In the genomic region with DNA sequence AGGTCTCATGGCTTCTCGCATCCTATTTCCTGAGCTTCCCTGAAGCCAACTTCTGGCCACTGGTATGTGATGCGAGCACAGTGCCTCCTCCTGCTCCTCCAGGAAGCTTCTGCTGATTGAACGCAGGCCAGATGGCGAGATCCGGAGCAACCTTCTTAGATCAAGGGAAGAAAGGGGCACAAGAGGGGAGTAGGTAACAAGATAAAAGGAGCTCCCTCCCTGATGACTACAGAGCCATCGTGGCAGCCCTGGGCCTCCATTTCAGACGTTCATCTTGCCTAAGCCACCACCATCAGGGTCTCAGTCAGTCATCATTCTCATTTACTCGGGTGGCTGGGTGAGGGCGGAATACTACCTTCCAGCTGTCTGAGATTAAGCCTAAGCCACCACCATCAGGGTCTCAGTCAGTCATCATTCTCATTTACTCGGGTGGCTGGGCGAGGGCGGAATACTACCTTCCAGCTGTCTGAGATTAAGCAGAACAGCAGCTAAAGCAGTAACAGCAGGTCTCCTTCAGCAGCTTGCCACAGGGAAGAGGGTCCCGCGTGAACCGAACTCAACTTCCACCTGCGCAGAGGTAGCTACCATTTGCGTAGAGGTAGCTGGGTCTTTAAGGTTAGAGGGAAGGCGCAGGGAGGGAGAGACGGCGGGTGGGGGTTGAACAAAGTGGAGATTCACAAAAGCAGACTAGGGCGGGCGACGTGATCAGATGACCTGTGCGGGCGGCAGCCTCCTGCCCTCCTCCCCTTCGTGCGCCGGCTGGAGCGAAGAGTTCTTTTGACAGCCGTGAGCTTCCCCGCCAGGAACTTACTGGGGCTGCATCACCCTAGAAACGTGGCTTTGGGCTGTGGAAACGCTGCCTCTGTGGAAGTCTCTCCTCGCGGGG, we compare ENCODE assay signal across 1 cellular context.
TF ChIP-seq lines count a peak whose summit lies in the region.

No MANE protein-coding gene starts in this region.

TF ChIP-seq in WTC11, 78 proteins besides CTCF, POLR2A, EP300 and RAD21 (continued from another document):
- TF ChIP-seq, protein P1, sequence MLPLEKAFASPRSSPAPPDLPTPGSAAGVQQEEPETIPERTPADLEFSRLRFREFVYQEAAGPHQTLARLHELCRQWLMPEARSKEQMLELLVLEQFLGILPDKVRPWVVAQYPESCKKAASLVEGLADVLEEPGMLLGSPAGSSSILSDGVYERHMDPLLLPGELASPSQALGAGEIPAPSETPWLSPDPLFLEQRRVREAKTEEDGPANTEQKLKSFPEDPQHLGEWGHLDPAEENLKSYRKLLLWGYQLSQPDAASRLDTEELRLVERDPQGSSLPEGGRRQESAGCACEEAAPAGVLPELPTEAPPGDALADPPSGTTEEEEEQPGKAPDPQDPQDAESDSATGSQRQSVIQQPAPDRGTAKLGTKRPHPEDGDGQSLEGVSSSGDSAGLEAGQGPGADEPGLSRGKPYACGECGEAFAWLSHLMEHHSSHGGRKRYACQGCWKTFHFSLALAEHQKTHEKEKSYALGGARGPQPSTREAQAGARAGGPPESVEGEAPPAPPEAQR (CRISPR knock-in tag; IDR thresholded peaks at IDR 0.05), result no peak
- no peak for TF ChIP-seq TEAD4 (CRISPR knock-in tag; IDR thresholded peaks at IDR 0.05)
- TF ChIP-seq NR2C2 (CRISPR knock-in tag; IDR thresholded peaks at IDR 0.05), result no peak
- no peak for TF ChIP-seq ZNF416 (CRISPR knock-in tag; IDR thresholded peaks at IDR 0.05)
- TF ChIP-seq, protein P2, sequence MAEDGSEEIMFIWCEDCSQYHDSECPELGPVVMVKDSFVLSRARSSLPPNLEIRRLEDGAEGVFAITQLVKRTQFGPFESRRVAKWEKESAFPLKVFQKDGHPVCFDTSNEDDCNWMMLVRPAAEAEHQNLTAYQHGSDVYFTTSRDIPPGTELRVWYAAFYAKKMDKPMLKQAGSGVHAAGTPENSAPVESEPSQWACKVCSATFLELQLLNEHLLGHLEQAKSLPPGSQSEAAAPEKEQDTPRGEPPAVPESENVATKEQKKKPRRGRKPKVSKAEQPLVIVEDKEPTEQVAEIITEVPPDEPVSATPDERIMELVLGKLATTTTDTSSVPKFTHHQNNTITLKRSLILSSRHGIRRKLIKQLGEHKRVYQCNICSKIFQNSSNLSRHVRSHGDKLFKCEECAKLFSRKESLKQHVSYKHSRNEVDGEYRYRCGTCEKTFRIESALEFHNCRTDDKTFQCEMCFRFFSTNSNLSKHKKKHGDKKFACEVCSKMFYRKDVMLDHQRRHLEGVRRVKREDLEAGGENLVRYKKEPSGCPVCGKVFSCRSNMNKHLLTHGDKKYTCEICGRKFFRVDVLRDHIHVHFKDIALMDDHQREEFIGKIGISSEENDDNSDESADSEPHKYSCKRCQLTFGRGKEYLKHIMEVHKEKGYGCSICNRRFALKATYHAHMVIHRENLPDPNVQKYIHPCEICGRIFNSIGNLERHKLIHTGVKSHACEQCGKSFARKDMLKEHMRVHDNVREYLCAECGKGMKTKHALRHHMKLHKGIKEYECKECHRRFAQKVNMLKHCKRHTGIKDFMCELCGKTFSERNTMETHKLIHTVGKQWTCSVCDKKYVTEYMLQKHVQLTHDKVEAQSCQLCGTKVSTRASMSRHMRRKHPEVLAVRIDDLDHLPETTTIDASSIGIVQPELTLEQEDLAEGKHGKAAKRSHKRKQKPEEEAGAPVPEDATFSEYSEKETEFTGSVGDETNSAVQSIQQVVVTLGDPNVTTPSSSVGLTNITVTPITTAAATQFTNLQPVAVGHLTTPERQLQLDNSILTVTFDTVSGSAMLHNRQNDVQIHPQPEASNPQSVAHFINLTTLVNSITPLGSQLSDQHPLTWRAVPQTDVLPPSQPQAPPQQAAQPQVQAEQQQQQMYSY (CRISPR knock-in tag; IDR thresholded peaks at IDR 0.05), result peak; percentile 41; the same call in 1 of the 2 replicates
- 0 out of 2 replicates have a peak, but pooled peaks have one; percentile 44 for TF ChIP-seq ZNF263 (CRISPR knock-in tag; IDR thresholded peaks at IDR 0.05; ENCODE audit: low read depth)
- no peak for TF ChIP-seq TEAD1 (CRISPR knock-in tag; IDR thresholded peaks at IDR 0.05)
- TF ChIP-seq, protein P3, sequence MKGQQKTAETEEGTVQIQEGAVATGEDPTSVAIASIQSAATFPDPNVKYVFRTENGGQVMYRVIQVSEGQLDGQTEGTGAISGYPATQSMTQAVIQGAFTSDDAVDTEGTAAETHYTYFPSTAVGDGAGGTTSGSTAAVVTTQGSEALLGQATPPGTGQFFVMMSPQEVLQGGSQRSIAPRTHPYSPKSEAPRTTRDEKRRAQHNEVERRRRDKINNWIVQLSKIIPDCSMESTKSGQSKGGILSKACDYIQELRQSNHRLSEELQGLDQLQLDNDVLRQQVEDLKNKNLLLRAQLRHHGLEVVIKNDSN (CRISPR knock-in tag; IDR thresholded peaks at IDR 0.05), result peak; percentile 63; the same call in 1 of the 2 replicates
- TF ChIP-seq OVOL2 (CRISPR knock-in tag; IDR thresholded peaks at IDR 0.05; ENCODE audit: borderline replicate concordance), result no peak
- TF ChIP-seq ZNF138 (CRISPR knock-in tag; conservative IDR thresholded peaks at IDR 0.05), result no peak; the same call in 1 of the 2 replicates
- TF ChIP-seq ATF1 (CRISPR knock-in tag; IDR thresholded peaks at IDR 0.05), result no peak; the same call in 1 of the 2 replicates
- peak; percentile 26; the same call in 1 of the 2 replicates for TF ChIP-seq ESRRA (CRISPR knock-in tag; IDR thresholded peaks at IDR 0.05; ENCODE audit: borderline replicate concordance)
- no peak for TF ChIP-seq NFATC4 (CRISPR knock-in tag; IDR thresholded peaks at IDR 0.05)
- TF ChIP-seq, protein P4, sequence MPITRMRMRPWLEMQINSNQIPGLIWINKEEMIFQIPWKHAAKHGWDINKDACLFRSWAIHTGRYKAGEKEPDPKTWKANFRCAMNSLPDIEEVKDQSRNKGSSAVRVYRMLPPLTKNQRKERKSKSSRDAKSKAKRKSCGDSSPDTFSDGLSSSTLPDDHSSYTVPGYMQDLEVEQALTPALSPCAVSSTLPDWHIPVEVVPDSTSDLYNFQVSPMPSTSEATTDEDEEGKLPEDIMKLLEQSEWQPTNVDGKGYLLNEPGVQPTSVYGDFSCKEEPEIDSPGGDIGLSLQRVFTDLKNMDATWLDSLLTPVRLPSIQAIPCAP (CRISPR knock-in tag; IDR thresholded peaks at IDR 0.05), result peak; percentile 37; the same call in 1 of the 2 replicates
- TF ChIP-seq, protein P5, sequence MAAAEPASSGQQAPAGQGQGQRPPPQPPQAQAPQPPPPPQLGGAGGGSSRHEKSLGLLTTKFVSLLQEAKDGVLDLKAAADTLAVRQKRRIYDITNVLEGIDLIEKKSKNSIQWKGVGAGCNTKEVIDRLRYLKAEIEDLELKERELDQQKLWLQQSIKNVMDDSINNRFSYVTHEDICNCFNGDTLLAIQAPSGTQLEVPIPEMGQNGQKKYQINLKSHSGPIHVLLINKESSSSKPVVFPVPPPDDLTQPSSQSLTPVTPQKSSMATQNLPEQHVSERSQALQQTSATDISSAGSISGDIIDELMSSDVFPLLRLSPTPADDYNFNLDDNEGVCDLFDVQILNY (CRISPR knock-in tag; IDR thresholded peaks at IDR 0.05), result peak; percentile 77; the same call in 1 of the 2 replicates
- no peak for TF ChIP-seq ZNF232 (CRISPR knock-in tag; IDR thresholded peaks at IDR 0.05)
- no peak for TF ChIP-seq FOXJ3 (CRISPR knock-in tag; IDR thresholded peaks at IDR 0.05; ENCODE audit: borderline replicate concordance)
- TF ChIP-seq RORB (CRISPR knock-in tag; IDR thresholded peaks at IDR 0.05), result no peak
- TF ChIP-seq JAZF1 (CRISPR knock-in tag; IDR thresholded peaks at IDR 0.05), result no peak
- TF ChIP-seq, protein P6, sequence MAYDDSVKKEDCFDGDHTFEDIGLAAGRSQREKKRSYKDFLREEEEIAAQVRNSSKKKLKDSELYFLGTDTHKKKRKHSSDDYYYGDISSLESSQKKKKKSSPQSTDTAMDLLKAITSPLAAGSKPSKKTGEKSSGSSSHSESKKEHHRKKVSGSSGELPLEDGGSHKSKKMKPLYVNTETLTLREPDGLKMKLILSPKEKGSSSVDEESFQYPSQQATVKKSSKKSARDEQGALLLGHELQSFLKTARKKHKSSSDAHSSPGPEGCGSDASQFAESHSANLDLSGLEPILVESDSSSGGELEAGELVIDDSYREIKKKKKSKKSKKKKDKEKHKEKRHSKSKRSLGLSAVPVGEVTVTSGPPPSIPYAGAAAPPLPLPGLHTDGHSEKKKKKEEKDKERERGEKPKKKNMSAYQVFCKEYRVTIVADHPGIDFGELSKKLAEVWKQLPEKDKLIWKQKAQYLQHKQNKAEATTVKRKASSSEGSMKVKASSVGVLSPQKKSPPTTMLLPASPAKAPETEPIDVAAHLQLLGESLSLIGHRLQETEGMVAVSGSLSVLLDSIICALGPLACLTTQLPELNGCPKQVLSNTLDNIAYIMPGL (CRISPR knock-in tag; IDR thresholded peaks at IDR 0.05), result 0 out of 2 replicates have a peak, but pooled peaks have one; percentile 46
- TF ChIP-seq FOXK1 (CRISPR knock-in tag; IDR thresholded peaks at IDR 0.05), result no peak
- 0 out of 2 replicates have a peak, but pooled peaks have one; percentile 49 for TF ChIP-seq ETV6 (CRISPR knock-in tag; IDR thresholded peaks at IDR 0.05)
- peak; percentile 20; the same call in 1 of the 2 replicates for TF ChIP-seq KAT7 (CRISPR knock-in tag; IDR thresholded peaks at IDR 0.05; ENCODE audit: borderline replicate concordance)
- no peak for TF ChIP-seq CREM (CRISPR knock-in tag; IDR thresholded peaks at IDR 0.05)
- TF ChIP-seq, protein P7, sequence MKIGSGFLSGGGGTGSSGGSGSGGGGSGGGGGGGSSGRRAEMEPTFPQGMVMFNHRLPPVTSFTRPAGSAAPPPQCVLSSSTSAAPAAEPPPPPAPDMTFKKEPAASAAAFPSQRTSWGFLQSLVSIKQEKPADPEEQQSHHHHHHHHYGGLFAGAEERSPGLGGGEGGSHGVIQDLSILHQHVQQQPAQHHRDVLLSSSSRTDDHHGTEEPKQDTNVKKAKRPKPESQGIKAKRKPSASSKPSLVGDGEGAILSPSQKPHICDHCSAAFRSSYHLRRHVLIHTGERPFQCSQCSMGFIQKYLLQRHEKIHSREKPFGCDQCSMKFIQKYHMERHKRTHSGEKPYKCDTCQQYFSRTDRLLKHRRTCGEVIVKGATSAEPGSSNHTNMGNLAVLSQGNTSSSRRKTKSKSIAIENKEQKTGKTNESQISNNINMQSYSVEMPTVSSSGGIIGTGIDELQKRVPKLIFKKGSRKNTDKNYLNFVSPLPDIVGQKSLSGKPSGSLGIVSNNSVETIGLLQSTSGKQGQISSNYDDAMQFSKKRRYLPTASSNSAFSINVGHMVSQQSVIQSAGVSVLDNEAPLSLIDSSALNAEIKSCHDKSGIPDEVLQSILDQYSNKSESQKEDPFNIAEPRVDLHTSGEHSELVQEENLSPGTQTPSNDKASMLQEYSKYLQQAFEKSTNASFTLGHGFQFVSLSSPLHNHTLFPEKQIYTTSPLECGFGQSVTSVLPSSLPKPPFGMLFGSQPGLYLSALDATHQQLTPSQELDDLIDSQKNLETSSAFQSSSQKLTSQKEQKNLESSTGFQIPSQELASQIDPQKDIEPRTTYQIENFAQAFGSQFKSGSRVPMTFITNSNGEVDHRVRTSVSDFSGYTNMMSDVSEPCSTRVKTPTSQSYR (CRISPR knock-in tag; IDR thresholded peaks at IDR 0.05), result no peak; the same call in 1 of the 2 replicates
